24 cellular contexts compared by ENCODE assay signal in genomic region chr15:90471126-90471525, GRCh38. TPM values are rescaled to one million over a fixed set of nuclear protein-coding genes. Genes with fewer than 3 reads are reported as not detected.
DNase-seq lines count a peak whose midpoint lies in the region; ATAC-seq, FAIRE-seq and TF ChIP-seq lines count a peak whose summit lies in the region.
"Had no signal": no experiment of that assay in that cellular context is flagged by ENCODE, and none has a peak within 500 bp of the region (broad histone marks: within the 10 kb centered on the region; RNA-seq: fewer than 3 reads in every experiment).

No MANE protein-coding gene starts in this region.

- no peaks in the 10 kb centered on the region for H3K9me3 ChIP-seq in CD4-positive, alpha-beta memory T cell (ENCODE audit: control insufficient read depth in 1 of 2, low read length in 2 of 2)
- H3K9me3 ChIP-seq in astrocyte (ENCODE audit: insufficient read depth, low read depth, low read length) (no peaks in the 10 kb centered on the region), right lobe of liver (no peaks in the 10 kb centered on the region)
- H3K9me3 ChIP-seq: heart right ventricle, lower lobe of right lung, testis had no signal

- H3K27ac Mint-ChIP-seq in CD4-positive, alpha-beta memory T cell = peak overlapping the region in 4 of 7 donors; percentile 54 to 82 (median 68)
- H3K27ac Mint-ChIP-seq in HFFc6 (peak overlapping the region; percentile 24), astrocyte (ENCODE audit: unreplicated experiment) (peak overlapping the region; percentile 22)
- peak overlapping the region; percentile 20 to 68 for H3K27ac Mint-ChIP-seq in natural killer cell treated with Interleukin-12 subunit alpha and Interleukin-12 subunit beta and Interleukin-15 and Interleukin-18, amount 100 ng/mL, for 72 hours

- no peak overlapping the region for H3K9ac ChIP-seq in astrocyte (ENCODE audit: low read length)
- H3K9ac ChIP-seq: KMS-11, parathyroid adenoma had no signal

- peaks cover 42% of the 10 kb centered on the region for H4K20me1 ChIP-seq in astrocyte (ENCODE audit: insufficient read depth, low read length)

- H3K4me3 Mint-ChIP-seq in CD4-positive, alpha-beta memory T cell = no peak overlapping the region
- H3K4me3 Mint-ChIP-seq in HFFc6 (no peak overlapping the region), astrocyte (ENCODE audit: unreplicated experiment) (no peak overlapping the region)
- no peak overlapping the region for H3K4me3 Mint-ChIP-seq in natural killer cell treated with Interleukin-12 subunit alpha and Interleukin-12 subunit beta and Interleukin-15 and Interleukin-18, amount 100 ng/mL, for 72 hours

- no peak overlapping the region for H3K4me3 ChIP-seq in CD4-positive, alpha-beta memory T cell (ENCODE audit: low read length in 2 of 2)
- H3K4me3 ChIP-seq in astrocyte (ENCODE audit: insufficient read depth, low read depth, low read length) (no peak overlapping the region), right lobe of liver (no peak overlapping the region)
- H3K4me3 ChIP-seq: heart right ventricle, lower lobe of right lung, testis had no signal

- H3K27me3 Mint-ChIP-seq in CD4-positive, alpha-beta memory T cell = no peaks in the 10 kb centered on the region
- H3K27me3 Mint-ChIP-seq in HFFc6 (ENCODE audit: insufficient read depth) (peaks cover 2% of the 10 kb centered on the region), astrocyte (ENCODE audit: low read depth, unreplicated experiment) (no peaks in the 10 kb centered on the region)
- H3K27me3 Mint-ChIP-seq in natural killer cell treated with Interleukin-12 subunit alpha and Interleukin-12 subunit beta and Interleukin-15 and Interleukin-18, amount 100 ng/mL, for 72 hours = no peaks in the 10 kb centered on the region

- no peak for ATAC-seq in natural killer cell treated with Interleukin-12 subunit alpha and Interleukin-12 subunit beta and Interleukin-15 and Interleukin-18, amount 100 ng/mL, for 72 hours
- no peak for ATAC-seq in right lobe of liver
- ATAC-seq: heart right ventricle, lower lobe of right lung, PC-3 had no signal

- peaks cover 9 to 21% (median 11%) of the 10 kb centered on the region in 4 donors for H3K4me1 Mint-ChIP-seq in CD4-positive, alpha-beta memory T cell
- H3K4me1 Mint-ChIP-seq in HFFc6 (ENCODE audit: low read depth) (peaks cover 4% of the 10 kb centered on the region), astrocyte (ENCODE audit: low read depth, unreplicated experiment) (peaks cover 6% of the 10 kb centered on the region)
- peaks cover 20 to 24% of the 10 kb centered on the region in 2 donors for H3K4me1 Mint-ChIP-seq in natural killer cell treated with Interleukin-12 subunit alpha and Interleukin-12 subunit beta and Interleukin-15 and Interleukin-18, amount 100 ng/mL, for 72 hours (ENCODE audit: low read depth in 2 of 2)

- H2AFZ ChIP-seq in astrocyte (ENCODE audit: low read depth, low read length) = no peak overlapping the region
- H2AFZ ChIP-seq: parathyroid adenoma had no signal

- no peaks in the 10 kb centered on the region for H3K9me3 Mint-ChIP-seq in CD4-positive, alpha-beta memory T cell
- no peaks in the 10 kb centered on the region for H3K9me3 Mint-ChIP-seq in HFFc6
- no peaks in the 10 kb centered on the region for H3K9me3 Mint-ChIP-seq in astrocyte (ENCODE audit: unreplicated experiment)
- no peaks in the 10 kb centered on the region for H3K9me3 Mint-ChIP-seq in natural killer cell treated with Interleukin-12 subunit alpha and Interleukin-12 subunit beta and Interleukin-15 and Interleukin-18, amount 100 ng/mL, for 72 hours

- H3K4me1 ChIP-seq in CD4-positive, alpha-beta memory T cell (ENCODE audit: insufficient read depth, low read length) = no peaks in the 10 kb centered on the region
- H3K4me1 ChIP-seq in astrocyte (ENCODE audit: insufficient read depth, low read length) (peaks cover 3% of the 10 kb centered on the region), right lobe of liver (no peaks in the 10 kb centered on the region)
- H3K4me1 ChIP-seq: lower lobe of right lung had no signal

- no peak for FAIRE-seq in astrocyte (lab: Jason Lieb, UNC)
- FAIRE-seq: endometrium had no signal

- DNase-seq in CD4-positive, alpha-beta memory T cell = no peak
- DNase-seq in HFFc6 = no peak
- DNase-seq in astrocyte (ENCODE audit: low read depth) = no peak
- DNase-seq in natural killer cell treated with Interleukin-12 subunit alpha and Interleukin-12 subunit beta and Interleukin-15 and Interleukin-18, amount 100 ng/mL, for 72 hours (ENCODE audit: low spot score) = no peak
- no peak for DNase-seq in NCI-H510A (lab: John Stamatoyannopoulos, UW)
- no peak for DNase-seq in right lobe of liver
- DNase-seq in NCI-H510A treated with DMSO at 0.1 percent for 48 hours (lab: John Stamatoyannopoulos, UW) = no peak
- DNase-seq: activated CD4-positive, CD25-positive, alpha-beta regulatory T cell treated with anti-CD3 and anti-CD28 coated beads, Interleukin-2, amount 50 U/mL, for 72 hours; AML-193; cerebellar nuclear complex; DMS 273 treated with DMSO at 0.1 percent for 48 hours; GDM1; H7; heart right ventricle; lower lobe of right lung; NCI-H1092; NCI-H774; PC-3; stimulated activated CD4-positive, alpha-beta T cell treated with anti-CD3 and anti-CD28 coated beads, Interleukin-4, amount 100 ng/mL, for 1 hour; T1000; testis had no signal

- intact Hi-C loops in CD4-positive, alpha-beta memory T cell (cut with micrococcal nuclease) = loop anchor here (10.0 kb wide), 1 partner anchor 46 kb away; no protein-coding TSS in a partner anchor
- intact Hi-C loops in right lobe of liver (cut with DNase I) = loop anchor here in 1 of 2 donors (10.0 kb wide), 1 partner anchor 136 kb away; no protein-coding TSS in a partner anchor

- H3K36me3 Mint-ChIP-seq in CD4-positive, alpha-beta memory T cell = peaks cover 62 to 72% of the 10 kb centered on the region in 2 donors
- H3K36me3 Mint-ChIP-seq in HFFc6 (ENCODE audit: low read depth) = peaks cover 38% of the 10 kb centered on the region
- H3K36me3 Mint-ChIP-seq in astrocyte (ENCODE audit: low read depth, unreplicated experiment) = peaks cover 29% of the 10 kb centered on the region
- peaks cover 38% of the 10 kb centered on the region for H3K36me3 Mint-ChIP-seq in natural killer cell treated with Interleukin-12 subunit alpha and Interleukin-12 subunit beta and Interleukin-15 and Interleukin-18, amount 100 ng/mL, for 72 hours

- no peak overlapping the region for H3K27ac ChIP-seq in CD4-positive, alpha-beta memory T cell (ENCODE audit: low read depth, low read length)
- no peak overlapping the region for H3K27ac ChIP-seq in astrocyte (ENCODE audit: low read depth, low read length)
- no peak overlapping the region for H3K27ac ChIP-seq in right lobe of liver
- H3K27ac ChIP-seq: KMS-11, lower lobe of right lung, parathyroid adenoma, testis had no signal

- POLR2A ChIA-PET in CD4-positive, alpha-beta memory T cell (lab: Charles Lee; ENCODE audit: partially characterized antibody) = no interaction called here

- CTCF ChIA-PET in CD4-positive, alpha-beta memory T cell (lab: Charles Lee; ENCODE audit: partially characterized antibody) = interaction anchor here (1.1 kb wide), 1 partner anchor 11 kb away, joined by 5 read pairs; no protein-coding TSS in a partner anchor

- no peak overlapping the region for H3K4me2 ChIP-seq in astrocyte (ENCODE audit: low read length)
- H3K4me2 ChIP-seq: KMS-11 had no signal

- H3K36me3 ChIP-seq in CD4-positive, alpha-beta memory T cell (ENCODE audit: insufficient read depth, low read length) = peaks cover 46% of the 10 kb centered on the region
- H3K36me3 ChIP-seq in astrocyte (ENCODE audit: insufficient read depth, low read length) (peaks cover 61% of the 10 kb centered on the region), right lobe of liver (peaks cover 0 to 38% (median 2%) of the 10 kb centered on the region in 4 donors)

- WGBS in right lobe of liver (ENCODE audit: insufficient coverage, low coverage, low lambda C conversion rate, missing lambda C conversion rate) = 100% methylated on average over 2 of the region's 3 CpGs

- peaks cover 4% of the 10 kb centered on the region for H3K79me2 ChIP-seq in astrocyte (ENCODE audit: insufficient read depth, low read length)
- H3K79me2 ChIP-seq: parathyroid adenoma had no signal

- H3K27me3 ChIP-seq in CD4-positive, alpha-beta memory T cell (ENCODE audit: insufficient read depth, low read length) = no peaks in the 10 kb centered on the region
- H3K27me3 ChIP-seq in astrocyte (ENCODE audit: insufficient read depth, low read length) = no peaks in the 10 kb centered on the region
- no peaks in the 10 kb centered on the region for H3K27me3 ChIP-seq in right lobe of liver
- H3K27me3 ChIP-seq: heart right ventricle, testis had no signal

- no peak for TF ChIP-seq POLR2A in right lobe of liver (IDR thresholded peaks at IDR 0.05)

- TF ChIP-seq CTCF in HFFc6 (IDR thresholded peaks at IDR 0.05) (no peak), astrocyte (IDR thresholded peaks at IDR 0.05; ENCODE audit: insufficient read depth, low read depth, low read length) (no peak), right lobe of liver (IDR thresholded peaks at IDR 0.05) (no peak)

RNA-seq across cellular contexts. Expression of gene CRTC3, which starts 58.6 kb away (rescaled TPM):
- 10 to 100 TPM; 72.2 to 75.5 TPM for total RNA-seq in CD4-positive, alpha-beta memory T cell
- 10 to 100 TPM; 14.5 to 40.5 TPM for polyA plus RNA-seq in CD4-positive, alpha-beta memory T cell
- total RNA-seq in HFFc6 (2021; fragmentation: NEBNext Ultra II Directional; extraction: Animal tissue kit (Norgen Biotek cat#: 25700)) = 10 to 100 TPM; 21.5 to 24.3 (median 23.5) TPM
- total RNA-seq in astrocyte = 21.4 and 22.2 TPM in 2 replicates
- 10 to 100 TPM; 44.1 to 69.4 TPM for total RNA-seq in natural killer cell treated with Interleukin-12 subunit alpha and Interleukin-12 subunit beta and Interleukin-15 and Interleukin-18, amount 100 ng/mL, for 72 hours
- total RNA-seq in right lobe of liver = 10 to 100 TPM in 4 of 6 experiments, 1 to 10 TPM in 2; 8.4 to 16.2 (median 11.3) TPM
